In genomic region chr22:36250292-36250960, GRCh38 we compare ENCODE assay signal across 1 cellular context.
TF ChIP-seq lines count a peak whose summit lies in the region.
"Not testable (repeated sequence)": the region's sequence is repeated elsewhere in the genome, so short reads cannot be mapped to it uniquely, and the experiment has no call there.

No MANE protein-coding gene starts in this region.

TF ChIP-seq in HepG2, 621 proteins besides CTCF, POLR2A, EP300 and RAD21 (continued from another document and continues in another):
- TF ChIP-seq ZNF609 (CRISPR knock-in tag; IDR thresholded peaks at IDR 0.05; ENCODE audit: borderline replicate concordance): peak; percentile 76; the same call in 1 of the 2 replicates
- TF ChIP-seq SALL1 (CRISPR knock-in tag; IDR thresholded peaks at IDR 0.05): peak; percentile 94
- TF ChIP-seq SAP130 (CRISPR knock-in tag; IDR thresholded peaks at IDR 0.05; ENCODE audit: low read depth): peak; percentile 81
- not testable (repeated sequence) for TF ChIP-seq ZHX2 (IDR thresholded peaks at IDR 0.05; ENCODE audit: low read depth); LCORL (IDR thresholded peaks at IDR 0.05); ATF7 (IDR thresholded peaks at IDR 0.05)
- TF ChIP-seq ZHX2 (CRISPR knock-in tag; IDR thresholded peaks at IDR 0.05; ENCODE audit: borderline replicate concordance): 0 out of 2 replicates have a peak, but pooled peaks have one; percentile 26
- 0 out of 2 replicates have a peak, but pooled peaks have one; percentile 21 for TF ChIP-seq ZMYM4 (CRISPR knock-in tag; IDR thresholded peaks at IDR 0.05)
- peak; percentile 60; the same call in 1 of the 2 replicates for TF ChIP-seq HDAC2 (CRISPR knock-in tag; IDR thresholded peaks at IDR 0.05)
- TF ChIP-seq ZNF768 (CRISPR knock-in tag; IDR thresholded peaks at IDR 0.05): peak; percentile 24; the same call in 1 of the 2 replicates
- TF ChIP-seq MEF2D (CRISPR knock-in tag; IDR thresholded peaks at IDR 0.05): peak; percentile 89
- TF ChIP-seq RARA (CRISPR knock-in tag; IDR thresholded peaks at IDR 0.05): peak; percentile 83
- TF ChIP-seq NCOA2 (CRISPR knock-in tag; IDR thresholded peaks at IDR 0.05): 0 out of 2 replicates have a peak, but pooled peaks have one; percentile 14
- peak; percentile 68; the same call in 1 of the 2 replicates for TF ChIP-seq CEBPB (IDR thresholded peaks at IDR 0.05; ENCODE audit: borderline replicate concordance, low read depth, low read length)
- TF ChIP-seq ZNF296 (CRISPR knock-in tag; conservative IDR thresholded peaks at IDR 0.05): 0 out of 2 replicates have a peak, but pooled peaks have one; percentile 43
- peak; percentile 63; the same call in 1 of the 2 replicates for TF ChIP-seq ZNF335 (CRISPR knock-in tag; IDR thresholded peaks at IDR 0.05)
- TF ChIP-seq ARID5B (CRISPR knock-in tag; IDR thresholded peaks at IDR 0.05): peak; percentile 86
- peak; percentile 88 for TF ChIP-seq LCORL (CRISPR knock-in tag; IDR thresholded peaks at IDR 0.05)
- peak; percentile 87; the same call in 1 of the 2 replicates for TF ChIP-seq TARDBP (CRISPR knock-in tag; IDR thresholded peaks at IDR 0.05)
- peak; percentile 63 for TF ChIP-seq PATZ1 (CRISPR knock-in tag; IDR thresholded peaks at IDR 0.05)
- TF ChIP-seq ASH2L (IDR thresholded peaks at IDR 0.05; ENCODE audit: insufficient read length, low read depth, low read length): peak; percentile 64
- peak in 1 of 2 experiments; percentile 37; a peak in 1 of 4 replicates for TF ChIP-seq NR2F1 (CRISPR knock-in tag; IDR thresholded peaks at IDR 0.05)
- TF ChIP-seq ATF7 (CRISPR knock-in tag; IDR thresholded peaks at IDR 0.05): peak; percentile 49; the same call in 1 of the 2 replicates
- peak; percentile 42; the same call in 1 of the 2 replicates for TF ChIP-seq ZNF614 (CRISPR knock-in tag; IDR thresholded peaks at IDR 0.05; ENCODE audit: borderline replicate concordance)
- TF ChIP-seq MAX (IDR thresholded peaks at IDR 0.05): peak; percentile 48; the same call in 1 of the 2 replicates
- 0 out of 2 replicates have a peak, but pooled peaks have one; percentile 8 for TF ChIP-seq SRF (IDR thresholded peaks at IDR 0.05; ENCODE audit: low read depth, low read length)
- peak; percentile 68; the same call in 1 of the 2 replicates for TF ChIP-seq ZNF501 (CRISPR knock-in tag; IDR thresholded peaks at IDR 0.05)
- peak; percentile 29; the same call in 1 of the 2 replicates for TF ChIP-seq ZNF205 (CRISPR knock-in tag; IDR thresholded peaks at IDR 0.05)
- TF ChIP-seq ARID4A (CRISPR knock-in tag; IDR thresholded peaks at IDR 0.05; ENCODE audit: borderline replicate concordance): peak; percentile 45; the same call in 1 of the 2 replicates
- peak; percentile 64 for TF ChIP-seq FOSL2 (CRISPR knock-in tag; IDR thresholded peaks at IDR 0.05)
- 0 out of 2 replicates have a peak, but pooled peaks have one; percentile 54 for TF ChIP-seq FOXC1 (CRISPR knock-in tag; IDR thresholded peaks at IDR 0.05; ENCODE audit: borderline replicate concordance)
- TF ChIP-seq ELF1 (CRISPR knock-in tag; IDR thresholded peaks at IDR 0.05): peak; percentile 35; the same call in 1 of the 2 replicates
- 0 out of 2 replicates have a peak, but pooled peaks have one; percentile 21 for TF ChIP-seq KAT7 (CRISPR knock-in tag; IDR thresholded peaks at IDR 0.05; ENCODE audit: borderline replicate concordance)
- TF ChIP-seq KMT2B (CRISPR knock-in tag; IDR thresholded peaks at IDR 0.05): 0 out of 2 replicates have a peak, but pooled peaks have one; percentile 26
- TF ChIP-seq ZSCAN22 (CRISPR knock-in tag; IDR thresholded peaks at IDR 0.05): 0 out of 2 replicates have a peak, but pooled peaks have one; percentile 29
- peak; percentile 36; the same call in 1 of the 2 replicates for TF ChIP-seq ZFP36L1 (CRISPR knock-in tag; IDR thresholded peaks at IDR 0.05)
- peak; percentile 82 for TF ChIP-seq RXRB (CRISPR knock-in tag; IDR thresholded peaks at IDR 0.05; ENCODE audit: borderline replicate concordance)
